ENCODE assay signal across 8 cellular contexts in genomic region chr3:88150371-88150770, GRCh38. TPM values are rescaled to one million over a fixed set of nuclear protein-coding genes. Genes with fewer than 3 reads are reported as not detected.
DNase-seq lines count a peak whose midpoint lies in the region; ATAC-seq and TF ChIP-seq lines count a peak whose summit lies in the region.

No MANE protein-coding gene starts in this region.

- POLR2A ChIA-PET in Panc1 (lab: Charles Lee): no interaction called here

- H3K27me3 ChIP-seq in Panc1 (ENCODE audit: control insufficient read depth, insufficient read depth, low read length) (no peaks in the 10 kb centered on the region), mononuclear cell (ENCODE audit: insufficient read depth, low read length) (no peaks in the 10 kb centered on the region), uterus (no peaks in the 10 kb centered on the region)

- DNase-seq in activated naive CD4-positive, alpha-beta T cell treated with anti-CD3 and anti-CD28 coated beads, Interleukin-2, amount 10 ng/mL, durations not matched to agents 7 days and 5 days: peak; percentile 41
- DNase-seq in activated naive CD4-positive, alpha-beta T cell (lab: John Stamatoyannopoulos, UW): no peak
- DNase-seq in Panc1 (ENCODE audit: low read depth, low spot score) (no peak), choroid plexus epithelial cell (ENCODE audit: low read depth) (peak; percentile 42), uterus (no peak), activated gamma-delta T cell (lab: John Stamatoyannopoulos, UW) (no peak)

- H3K9me3 Mint-ChIP-seq in activated naive CD4-positive, alpha-beta T cell treated with anti-CD3 and anti-CD28 coated beads, Interleukin-2, amount 10 ng/mL, durations not matched to agents 7 days and 5 days: no peaks in the 10 kb centered on the region

- peaks cover 23% of the 10 kb centered on the region for H3K36me3 Mint-ChIP-seq in activated naive CD4-positive, alpha-beta T cell treated with anti-CD3 and anti-CD28 coated beads, Interleukin-2, amount 10 ng/mL, durations not matched to agents 7 days and 5 days

- peak overlapping the region; percentile 91 for H3K27ac ChIP-seq in Panc1 (ENCODE audit: low read length)
- H3K27ac ChIP-seq in uterus: peak overlapping the region; percentile 90 to 96

- H3K9me3 ChIP-seq in Panc1 (ENCODE audit: control insufficient read depth, insufficient read depth, low read depth, low read length) (no peaks in the 10 kb centered on the region), mononuclear cell (ENCODE audit: low read depth, low read length) (no peaks in the 10 kb centered on the region), uterus (no peaks in the 10 kb centered on the region)

- no TSS peak for BruUV-seq in Panc1 (replicated peaks; lab: Mats Ljungman, UMichigan)

- ATAC-seq in HG02884 (IDR thresholded peaks at IDR 0.05; ENCODE audit: unreplicated experiment) (peak; percentile 18), Panc1 (no peak)

- peak overlapping the region; percentile 99 for H3K27ac Mint-ChIP-seq in activated naive CD4-positive, alpha-beta T cell treated with anti-CD3 and anti-CD28 coated beads, Interleukin-2, amount 10 ng/mL, durations not matched to agents 7 days and 5 days

- H3K4me3 Mint-ChIP-seq in activated naive CD4-positive, alpha-beta T cell treated with anti-CD3 and anti-CD28 coated beads, Interleukin-2, amount 10 ng/mL, durations not matched to agents 7 days and 5 days: peak overlapping the region; percentile 96

- TF ChIP-seq CTCF in Panc1 (IDR thresholded peaks at IDR 0.05) (no peak), choroid plexus epithelial cell (conservative IDR thresholded peaks at IDR 0.05; ENCODE audit: low read depth, low read length) (no peak), uterus (IDR thresholded peaks at IDR 0.05) (no peak)

- no peak for TF ChIP-seq POLR2A in uterus (IDR thresholded peaks at IDR 0.05)

- intact Hi-C loops in Panc1 (cut with micrococcal nuclease; ENCODE audit: unreplicated experiment) (no loop called here), uterus (cut with DNase I; ENCODE audit: low total_unique reads) (no loop called here)

- in situ Hi-C loops in Panc1 (cut with HindIII; ENCODE audit: low pct_unique_long_range_greater_than_20kb, low sequenced_read_pairs): no loop called here

- H3K4me1 ChIP-seq in Panc1 (ENCODE audit: control insufficient read depth, insufficient read depth, low read length): peaks cover 4% of the 10 kb centered on the region
- peaks cover 40% of the 10 kb centered on the region for H3K4me1 ChIP-seq in mononuclear cell (ENCODE audit: insufficient read depth, low read length)
- H3K4me1 ChIP-seq in uterus: peaks cover 7 to 8% of the 10 kb centered on the region in 2 donors

- H3K4me1 Mint-ChIP-seq in activated naive CD4-positive, alpha-beta T cell treated with anti-CD3 and anti-CD28 coated beads, Interleukin-2, amount 10 ng/mL, durations not matched to agents 7 days and 5 days: peaks cover 47% of the 10 kb centered on the region

- CTCF ChIA-PET in activated naive CD4-positive, alpha-beta T cell treated with anti-CD3 and anti-CD28 coated beads, Interleukin-2, amount 10 ng/mL, durations not matched to agents 7 days and 5 days (lab: Charles Lee): no interaction called here
- CTCF ChIA-PET in Panc1 (lab: Charles Lee): no interaction called here

- H3K27me3 Mint-ChIP-seq in activated naive CD4-positive, alpha-beta T cell treated with anti-CD3 and anti-CD28 coated beads, Interleukin-2, amount 10 ng/mL, durations not matched to agents 7 days and 5 days: no peaks in the 10 kb centered on the region

- H3K4me3 ChIP-seq in Panc1 (ENCODE audit: low read depth in 2 of 2, low read length in 2 of 2) (peak overlapping the region; percentile 78 to 96), choroid plexus epithelial cell (ENCODE audit: low read depth, low read length) (peak overlapping the region; percentile 99), mononuclear cell (ENCODE audit: low read length) (peak overlapping the region; percentile 96), uterus (peak overlapping the region; percentile 92 to 96)

- H3K36me3 ChIP-seq in Panc1 (ENCODE audit: control insufficient read depth, insufficient read depth, low read length) (peaks cover 2% of the 10 kb centered on the region; the same call in 1 of the 2 replicates), uterus (no peaks in the 10 kb centered on the region)

RNA-seq across cellular contexts. Expression of gene C3orf38, which starts 0.6 kb away (rescaled TPM):
- 14.3 TPM for total RNA-seq in Panc1 (2021; ENCODE audit: unreplicated experiment)
- 8.5 TPM for polyA plus RNA-seq in Panc1 (2012; ENCODE audit: insufficient read length)
- total RNA-seq in mononuclear cell: 76.1 TPM
- 10 to 100 TPM in 3 of 4 donors, 1 to 10 TPM in 1; 6.9 to 60.2 (median 19.0) TPM for total RNA-seq in uterus

Comparison
In these comparisons a context has a peak if more than half of its experiments do, and no peak if none do; other contexts are left out.
1. DNase-seq: peak in activated naive CD4-positive, alpha-beta T cell treated with anti-CD3 and anti-CD28 coated beads, Interleukin-2, amount 10 ng/mL, durations not matched to agents 7 days and 5 days (single experiment) and choroid plexus epithelial cell (single experiment); none in activated naive CD4-positive, alpha-beta T cell (0 of 4), Panc1 (single experiment), uterus (0 of 2) and activated gamma-delta T cell (single experiment).
2. Peak in every context shown above with its lines, with median percentiles within 50 percentile points of each other: H3K4me3 ChIP-seq.